Comparison of ENCODE assay signal across 19 cellular contexts in genomic region chr12:76530531-76530930, GRCh38.
"Had no signal": no experiment of that assay in that cellular context is flagged by ENCODE, and none has a peak within 500 bp of the region (broad histone marks: within the 10 kb centered on the region; RNA-seq: fewer than 3 reads in every experiment).

No MANE protein-coding gene starts in this region.

- H3K36me3 ChIP-seq: breast epithelium, right atrium auricular region, suprapubic skin had no signal

- H3K4me3 ChIP-seq: ascending aorta, breast epithelium, dorsolateral prefrontal cortex, right atrium auricular region, skin epidermis, suprapubic skin had no signal

- H3K27ac Mint-ChIP-seq: activated naive CD4-positive, alpha-beta T cell treated with anti-CD3 and anti-CD28 coated beads, Interleukin-2, amount 10 ng/mL, durations not matched to agents 7 days and 5 days; stimulated activated naive CD8-positive, alpha-beta T cell treated with anti-CD3 and anti-CD28 coated beads, Interleukin-15, Interleukin-2, amounts not matched to agents 100 ng/mL and 50 ng/mL, for 24 hours; type B pancreatic cell had no signal

- H3K4me3 Mint-ChIP-seq: activated naive CD4-positive, alpha-beta T cell treated with anti-CD3 and anti-CD28 coated beads, Interleukin-2, amount 10 ng/mL, durations not matched to agents 7 days and 5 days; natural killer cell; stimulated activated naive CD8-positive, alpha-beta T cell treated with anti-CD3 and anti-CD28 coated beads, Interleukin-15, Interleukin-2, amounts not matched to agents 100 ng/mL and 50 ng/mL, for 24 hours; type B pancreatic cell had no signal

- ATAC-seq: natural killer cell had no signal

- H3K9me3 Mint-ChIP-seq: activated naive CD4-positive, alpha-beta T cell treated with anti-CD3 and anti-CD28 coated beads, Interleukin-2, amount 10 ng/mL, durations not matched to agents 7 days and 5 days; activated T-helper 2 cell treated with anti-CD3 and anti-CD28 coated beads, Interferon-gamma antibody, Interleukin-2, Interleukin-4, amounts not matched to agents 10 μg/mL and 5 μg/mL and 100 μg/mL, durations not matched to agents 14 hours and 24 hours and 36 hours; natural killer cell; type B pancreatic cell had no signal

- H3K36me3 Mint-ChIP-seq: natural killer cell had no signal

- H3K27me3 ChIP-seq: ascending aorta, breast epithelium, dorsolateral prefrontal cortex, right atrium auricular region, suprapubic skin had no signal

- H3K9me3 ChIP-seq: ascending aorta, breast epithelium, right atrium auricular region, suprapubic skin had no signal

- DNase-seq: activated CD4-positive, alpha-beta T cell treated with anti-CD3 and anti-CD28 coated beads for 1 hour; activated CD4-positive, alpha-beta T cell treated with anti-CD3 and anti-CD28 coated beads, Interleukin-2, amount 50 U/mL, for 48 hours; activated naive CD4-positive, alpha-beta T cell treated with anti-CD3 and anti-CD28 coated beads, Interleukin-2, amount 10 ng/mL, durations not matched to agents 7 days and 5 days; dorsolateral prefrontal cortex; islet precursor cell; mammary epithelial cell; natural killer cell; nucleus accumbens; stimulated activated CD4-positive, alpha-beta T cell treated with anti-CD3 and anti-CD28 coated beads, Interleukin-4, amount 100 ng/mL, for 4 hours; stimulated activated CD8-positive, alpha-beta memory T cell treated with anti-CD3 and anti-CD28 coated beads, Interleukin-4, amount 100 ng/mL, for 48 hours; T-helper 2 cell had no signal

- H3K4me1 ChIP-seq: ascending aorta, breast epithelium, right atrium auricular region, suprapubic skin had no signal

- H3K27ac ChIP-seq: ascending aorta, breast epithelium, dorsolateral prefrontal cortex, right atrium auricular region, skin epidermis, suprapubic skin had no signal

- H3K27me3 Mint-ChIP-seq: activated naive CD4-positive, alpha-beta T cell treated with anti-CD3 and anti-CD28 coated beads, Interleukin-2, amount 10 ng/mL, durations not matched to agents 7 days and 5 days; stimulated activated naive CD8-positive, alpha-beta T cell treated with anti-CD3 and anti-CD28 coated beads, Interleukin-15, Interleukin-2, amounts not matched to agents 100 ng/mL and 50 ng/mL, for 24 hours; type B pancreatic cell had no signal
